8 cellular contexts compared by ENCODE assay signal in the genomic region with DNA sequence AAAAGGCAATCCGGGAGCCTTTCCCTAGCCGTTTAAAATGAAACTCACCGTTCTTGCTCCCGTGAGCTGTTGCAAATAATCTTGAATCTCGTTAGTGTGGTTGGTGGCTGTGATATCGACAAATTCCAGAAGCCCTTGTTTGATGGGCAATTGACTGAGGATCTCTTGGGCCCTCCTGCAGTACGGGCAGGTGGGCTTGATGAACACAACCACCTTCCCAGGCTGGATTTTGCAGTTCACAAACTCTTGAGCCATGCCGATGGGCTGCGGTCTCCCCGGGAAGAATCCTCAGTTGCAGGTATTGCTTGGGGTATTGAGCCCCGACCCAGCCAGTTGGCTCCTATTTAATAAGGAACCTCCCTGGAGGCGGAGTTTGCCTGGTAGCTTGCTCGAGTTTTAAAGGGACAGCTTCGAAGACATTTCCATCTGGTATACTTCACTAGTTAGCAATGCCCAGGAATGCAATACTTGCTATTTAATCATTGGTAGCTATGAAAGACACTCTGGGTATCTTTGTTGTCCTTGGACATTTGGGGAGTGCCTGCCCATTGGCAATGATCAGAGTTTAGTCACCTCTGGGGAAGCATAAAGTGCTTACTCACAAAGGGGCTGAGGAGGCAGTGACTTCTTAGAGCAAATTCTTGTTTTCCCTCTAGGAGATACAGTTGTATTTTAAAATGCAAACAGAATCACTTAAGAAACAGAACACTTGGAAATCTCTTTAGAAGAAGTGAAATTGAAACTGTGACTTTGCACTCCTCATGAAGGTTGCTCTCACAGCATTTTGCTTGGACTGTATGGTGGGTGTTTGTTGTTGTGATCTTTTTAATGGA. TPM values are rescaled to one million over a fixed set of nuclear protein-coding genes. Genes with fewer than 3 reads are reported as not detected.
DNase-seq lines count a peak whose midpoint lies in the region; ATAC-seq and TF ChIP-seq lines count a peak whose summit lies in the region.

A gene with protein sequence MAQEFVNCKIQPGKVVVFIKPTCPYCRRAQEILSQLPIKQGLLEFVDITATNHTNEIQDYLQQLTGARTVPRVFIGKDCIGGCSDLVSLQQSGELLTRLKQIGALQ (minus strand): TSS at position 319 of the 833 bp plus-strand sequence. CDS start 64 bp downstream, at position 255.

- peak within 1 kb of the TSS; percentile 97 to 99 for H3K27ac Mint-ChIP-seq in stimulated activated naive CD8-positive, alpha-beta T cell treated with anti-CD3 and anti-CD28 coated beads, Interleukin-15, amount 100 ng/mL, for 72 hours

- peak; percentile 90 for DNase-seq in AG08395 (ENCODE audit: low spot score)
- DNase-seq in GM13976 (ENCODE audit: low spot score): peak; percentile 59
- peak; percentile 40 for DNase-seq in NCI-H2029 (lab: John Stamatoyannopoulos, UW)
- peak; percentile 29 to 48 (median 46) for DNase-seq in effector memory CD4-positive, alpha-beta T cell
- DNase-seq in lower lobe of right lung: peak; percentile 75
- peak in 1 of 2 donors; percentile 43 for DNase-seq in stimulated activated naive CD8-positive, alpha-beta T cell treated with anti-CD3 and anti-CD28 coated beads, Interleukin-15, amount 100 ng/mL, for 72 hours

- H3K9me3 Mint-ChIP-seq in stimulated activated naive CD8-positive, alpha-beta T cell treated with anti-CD3 and anti-CD28 coated beads, Interleukin-15, amount 100 ng/mL, for 72 hours: no peaks in the 10 kb centered on the region

- peak within 1 kb of the TSS; percentile 81 to 93 for H3K4me3 Mint-ChIP-seq in stimulated activated naive CD8-positive, alpha-beta T cell treated with anti-CD3 and anti-CD28 coated beads, Interleukin-15, amount 100 ng/mL, for 72 hours

- H3K27me3 Mint-ChIP-seq in stimulated activated naive CD8-positive, alpha-beta T cell treated with anti-CD3 and anti-CD28 coated beads, Interleukin-15, amount 100 ng/mL, for 72 hours: no peaks in the 10 kb centered on the region

- peaks cover 40% of the 10 kb centered on the region for H3K4me1 ChIP-seq in effector memory CD4-positive, alpha-beta T cell (ENCODE audit: control insufficient read depth, insufficient read depth, low read length, poor library complexity, severe bottlenecking)
- H3K4me1 ChIP-seq in lower lobe of right lung: peaks cover 66% of the 10 kb centered on the region

- no peaks in the 10 kb centered on the region for H3K9me3 ChIP-seq in effector memory CD4-positive, alpha-beta T cell (ENCODE audit: control insufficient read depth, low read length)
- no peaks in the 10 kb centered on the region for H3K9me3 ChIP-seq in lower lobe of right lung

- H3K27me3 ChIP-seq in effector memory CD4-positive, alpha-beta T cell (replicated peaks; ENCODE audit: control insufficient read depth, insufficient read depth, low read length, poor library complexity, severe bottlenecking): no peaks in the 10 kb centered on the region
- no peaks in the 10 kb centered on the region for H3K27me3 ChIP-seq in lower lobe of right lung (ENCODE audit: low read depth)

- H3K4me1 Mint-ChIP-seq in stimulated activated naive CD8-positive, alpha-beta T cell treated with anti-CD3 and anti-CD28 coated beads, Interleukin-15, amount 100 ng/mL, for 72 hours: peaks cover 71% of the 10 kb centered on the region

- ATAC-seq in HG02884 (IDR thresholded peaks at IDR 0.05; ENCODE audit: unreplicated experiment) (peak; percentile 38), lower lobe of right lung (peak; percentile 68 to 84)
- ATAC-seq in activated CD4-positive, CD25-positive, alpha-beta regulatory T cell treated with anti-CD3 and anti-CD28 coated beads, Interleukin-2, amount 50 U/mL, for 24 hours: peak; percentile 28 to 29
- ATAC-seq in stimulated activated naive CD8-positive, alpha-beta T cell treated with anti-CD3 and anti-CD28 coated beads, Interleukin-15, amount 100 ng/mL, for 72 hours: no peak

- peak within 1 kb of the TSS; percentile 77 for H3K4me3 ChIP-seq in effector memory CD4-positive, alpha-beta T cell (ENCODE audit: insufficient read depth, low read depth, low read length, poor library complexity, severe bottlenecking)
- peak within 1 kb of the TSS; percentile 79 for H3K4me3 ChIP-seq in lower lobe of right lung

- intact Hi-C loops in lower lobe of right lung (cut with DNase I): no loop called here

- H3K36me3 ChIP-seq in effector memory CD4-positive, alpha-beta T cell (ENCODE audit: control insufficient read depth, insufficient read depth, low read length): no peaks in the 10 kb centered on the region
- H3K36me3 ChIP-seq in lower lobe of right lung: no peaks in the 10 kb centered on the region

- in situ Hi-C loops in GM13976 (cut with MboI; ENCODE audit: low sequenced_read_pairs, unreplicated experiment): no loop called here

- no peak for TF ChIP-seq CTCF in GM13976 (IDR thresholded peaks at IDR 0.05; ENCODE audit: borderline replicate concordance, control extremely low read depth, extremely low read depth, insufficient read depth, missing control alignments)
- no peak for TF ChIP-seq CTCF in lower lobe of right lung (IDR thresholded peaks at IDR 0.05)

- H3K27ac ChIP-seq in effector memory CD4-positive, alpha-beta T cell (ENCODE audit: insufficient read depth, low read length, poor library complexity, severe bottlenecking): peak within 1 kb of the TSS; percentile 79
- H3K27ac ChIP-seq in lower lobe of right lung: peak within 1 kb of the TSS; percentile 91

RNA-seq across cellular contexts. Expression of the gene that starts here (rescaled TPM):
- total RNA-seq in lower lobe of right lung: 115 TPM
